10 cellular contexts compared by ENCODE assay signal in the genomic region with DNA sequence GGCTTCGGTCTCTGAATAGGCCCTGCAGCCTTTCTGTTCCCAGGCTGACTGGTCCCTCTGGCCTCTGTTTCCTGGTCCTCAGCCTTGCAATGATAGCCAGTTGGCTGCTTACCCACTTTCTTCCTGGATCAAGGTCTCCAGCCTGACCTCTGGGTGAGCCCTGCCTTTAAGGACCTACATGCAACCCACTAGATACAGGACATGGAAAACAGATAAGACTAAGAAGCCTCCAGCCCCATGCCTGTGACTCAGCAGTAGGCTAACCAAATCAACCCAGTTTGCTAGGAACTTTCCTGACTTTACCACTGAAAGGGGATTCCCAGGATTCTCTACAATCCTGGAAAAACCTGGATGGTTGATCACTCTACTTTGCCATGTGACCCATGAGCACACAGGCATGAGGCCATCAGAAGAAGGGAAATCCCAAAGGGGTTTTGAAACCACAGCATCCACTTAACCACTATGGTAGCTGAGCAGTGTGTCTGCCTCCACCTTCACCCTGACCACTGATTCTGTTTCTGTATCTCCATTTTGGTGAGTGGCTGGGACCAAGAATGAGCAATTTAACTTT.
DNase-seq lines count a peak whose midpoint lies in the region; ATAC-seq and TF ChIP-seq lines count a peak whose summit lies in the region.
"Had no signal": no experiment of that assay in that cellular context is flagged by ENCODE, and none has a peak within 500 bp of the region (broad histone marks: within the 10 kb centered on the region; RNA-seq: fewer than 3 reads in every experiment).

No MANE protein-coding gene starts in this region.

- peak; percentile 48 for DNase-seq in MCF 10A (ENCODE audit: unreplicated experiment)
- DNase-seq in breast epithelium (ENCODE audit: low spot score in 2 of 2) = no peak
- DNase-seq in RWPE2 (ENCODE audit: low spot score) = no peak
- peak; percentile 14 to 21 for DNase-seq in heart right ventricle
- no peak for DNase-seq in aorta
- no peak for DNase-seq in activated CD4-positive, CD25-positive, alpha-beta regulatory T cell (lab: John Stamatoyannopoulos, UW)
- DNase-seq in HT-29 (ENCODE audit: low spot score) = no peak
- DNase-seq: activated naive CD4-positive, alpha-beta T cell treated with anti-CD3 and anti-CD28 coated beads for 36 hours; islet precursor cell had no signal

- no peaks in the 10 kb centered on the region for H3K36me3 Mint-ChIP-seq in MCF 10A (ENCODE audit: insufficient read depth, unreplicated experiment)

- H3K9me3 ChIP-seq in breast epithelium (no peaks in the 10 kb centered on the region), RWPE2 (ENCODE audit: severe bottlenecking) (no peaks in the 10 kb centered on the region), heart right ventricle (no peaks in the 10 kb centered on the region), aorta (ENCODE audit: control insufficient read depth, low read length) (no peaks in the 10 kb centered on the region)

- no peaks in the 10 kb centered on the region for H3K27me3 ChIP-seq in breast epithelium
- no peaks in the 10 kb centered on the region for H3K27me3 ChIP-seq in RWPE2 (ENCODE audit: insufficient read depth, poor library complexity, severe bottlenecking)
- H3K27me3 ChIP-seq in heart right ventricle = no peaks in the 10 kb centered on the region
- no peaks in the 10 kb centered on the region for H3K27me3 ChIP-seq in aorta (ENCODE audit: control insufficient read depth in 1 of 2, insufficient read depth in 2 of 2, low read length in 1 of 2)

- TF ChIP-seq POLR2A in breast epithelium (IDR thresholded peaks at IDR 0.05) = no peak

- no peak overlapping the region for H3K27ac Mint-ChIP-seq in MCF 10A (ENCODE audit: low read depth, unreplicated experiment)
- H3K27ac Mint-ChIP-seq: activated naive CD4-positive, alpha-beta T cell treated with anti-CD3 and anti-CD28 coated beads for 36 hours had no signal

- H3K36me3 ChIP-seq in breast epithelium = no peaks in the 10 kb centered on the region
- H3K36me3 ChIP-seq in RWPE2 (ENCODE audit: low read depth) = no peaks in the 10 kb centered on the region
- no peaks in the 10 kb centered on the region for H3K36me3 ChIP-seq in heart right ventricle
- no peaks in the 10 kb centered on the region for H3K36me3 ChIP-seq in aorta (ENCODE audit: control insufficient read depth in 1 of 2, insufficient read depth in 2 of 2, low read length in 1 of 2)

- peaks cover 27% of the 10 kb centered on the region for H3K4me1 Mint-ChIP-seq in MCF 10A (ENCODE audit: insufficient read depth, unreplicated experiment)

- POLR2A ChIA-PET in MCF 10A (lab: Yijun Ruan, JAX) = no interaction called here

- BruUV-seq in MCF 10A (replicated peaks; lab: Mats Ljungman, UMichigan) = no TSS peak

- H3K4me3 Mint-ChIP-seq in MCF 10A (ENCODE audit: unreplicated experiment) = no peak overlapping the region
- H3K4me3 Mint-ChIP-seq: activated naive CD4-positive, alpha-beta T cell treated with anti-CD3 and anti-CD28 coated beads for 36 hours had no signal

- ATAC-seq in RWPE2 (ENCODE audit: low read depth) (peak; percentile 10; the same call in 1 of the 3 replicates), heart right ventricle (peak in 5 of 8 donors; percentile 16 to 72 (median 20)), aorta (ENCODE audit: low FRiP score) (peak; percentile 56), GM18517 (IDR thresholded peaks at IDR 0.05; ENCODE audit: unreplicated experiment) (no peak)

- H3K4me3 ChIP-seq in breast epithelium (no peak overlapping the region), RWPE2 (ENCODE audit: severe bottlenecking) (no peak overlapping the region), heart right ventricle (no peak overlapping the region), aorta (ENCODE audit: low read length in 2 of 2) (no peak overlapping the region)

- no peaks in the 10 kb centered on the region for H3K9me3 Mint-ChIP-seq in MCF 10A (ENCODE audit: unreplicated experiment)
- H3K9me3 Mint-ChIP-seq: activated naive CD4-positive, alpha-beta T cell treated with anti-CD3 and anti-CD28 coated beads for 36 hours had no signal

- peak overlapping the region in 1 of 2 donors; percentile 25 for H3K27ac ChIP-seq in breast epithelium
- H3K27ac ChIP-seq in RWPE2 (ENCODE audit: poor library complexity, severe bottlenecking) = no peak overlapping the region
- no peak overlapping the region for H3K27ac ChIP-seq in heart right ventricle
- H3K27ac ChIP-seq in aorta (ENCODE audit: low read depth in 1 of 2, low read length in 2 of 2) = no peak overlapping the region

- CTCF ChIA-PET in MCF 10A (lab: Yijun Ruan, JAX) = no interaction called here

- intact Hi-C loops in MCF 10A (cut with micrococcal nuclease) = no loop called here
- intact Hi-C loops in breast epithelium (cut with DNase I; ENCODE audit: low total_unique reads) = no loop called here
- intact Hi-C loops in heart right ventricle (cut with DNase I) = loop anchor here in 1 of 10 donors (5.0 to 10.0 kb wide), 2 partner anchors 135 to 183 kb away; no protein-coding TSS in a partner anchor
- intact Hi-C loops in aorta (cut with DNase I) = no loop called here

- H3K4me1 ChIP-seq in breast epithelium = no peaks in the 10 kb centered on the region
- peaks cover 18% of the 10 kb centered on the region for H3K4me1 ChIP-seq in RWPE2 (ENCODE audit: insufficient read depth, poor library complexity, severe bottlenecking)
- peaks cover 0 to 63% (median 27%) of the 10 kb centered on the region in 9 donors for H3K4me1 ChIP-seq in heart right ventricle
- H3K4me1 ChIP-seq in aorta (ENCODE audit: control insufficient read depth in 1 of 2, insufficient read depth in 2 of 2, low read length in 2 of 2) = peaks cover 0 to 4% of the 10 kb centered on the region in 2 donors

- 37 to 52% methylated on average over 1 of the region's 1 CpG for WGBS in heart right ventricle, 2 donors
- 77 to 81% methylated on average over 1 of the region's 1 CpG for WGBS in aorta, 2 donors

- TF ChIP-seq CTCF in MCF 10A (IDR thresholded peaks at IDR 0.05; ENCODE audit: unreplicated experiment) (no peak), breast epithelium (IDR thresholded peaks at IDR 0.05) (no peak), RWPE2 (IDR thresholded peaks at IDR 0.05; ENCODE audit: poor library complexity, severe bottlenecking) (no peak), heart right ventricle (IDR thresholded peaks at IDR 0.05) (no peak)

- H3K27me3 Mint-ChIP-seq in MCF 10A (ENCODE audit: insufficient read depth, unreplicated experiment) = no peaks in the 10 kb centered on the region

Comparison
In these comparisons a context has a peak if more than half of its experiments do, and no peak if none do; other contexts are left out.
1. DNase-seq: peak in MCF 10A (single experiment) and heart right ventricle (2 of 2); none in breast epithelium (0 of 2), RWPE2 (single experiment), aorta (0 of 2), activated CD4-positive, CD25-positive, alpha-beta regulatory T cell (0 of 4) and HT-29 (single experiment).